ENCODE assay signal across 8 cellular contexts in the genomic region with DNA sequence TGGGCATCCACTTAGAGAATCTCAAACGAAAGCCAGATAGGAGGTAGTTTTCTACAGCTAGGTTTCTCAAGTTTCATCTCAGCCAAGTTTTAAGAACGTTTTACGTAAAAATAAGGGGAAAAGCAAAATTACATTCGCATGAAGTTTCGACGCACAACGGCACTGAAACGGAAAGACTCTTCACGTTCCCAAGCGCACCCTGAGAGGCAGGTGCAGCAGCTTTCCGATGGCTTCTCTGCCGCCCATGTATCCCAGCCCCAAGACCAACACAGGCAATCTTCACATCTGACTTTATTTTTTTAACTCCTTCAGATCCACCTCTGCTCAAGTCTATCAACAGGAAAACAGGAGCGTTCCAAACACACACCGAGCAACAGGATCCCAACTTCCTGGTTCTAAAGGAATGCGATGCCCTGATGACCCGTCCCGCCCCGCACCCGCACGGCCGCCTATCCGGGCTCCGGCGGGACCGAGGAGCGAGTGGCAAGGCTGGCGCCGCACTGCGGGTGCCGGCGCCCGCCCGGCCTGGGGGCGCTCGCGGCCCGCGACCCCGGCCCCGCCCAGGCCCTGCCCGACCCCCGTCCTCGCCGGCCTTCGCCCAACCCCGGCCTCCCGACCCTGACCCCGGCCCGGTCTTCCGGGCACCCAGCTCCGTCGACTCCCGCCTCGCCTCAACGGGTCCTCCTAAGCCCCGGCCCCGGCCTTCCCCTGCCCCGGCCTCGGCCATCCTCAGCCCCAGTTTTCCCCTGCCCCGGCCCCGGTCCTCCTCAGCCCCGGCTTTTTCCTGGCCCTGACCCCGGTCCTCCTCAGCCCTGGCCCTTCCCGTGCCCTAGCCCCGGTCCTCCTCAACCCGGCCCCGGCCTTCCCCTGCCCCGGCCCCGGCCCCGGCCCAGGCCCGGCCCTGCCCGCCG. TPM values are rescaled to one million over a fixed set of nuclear protein-coding genes. Genes with fewer than 3 reads are reported as not detected.
DNase-seq lines count a peak whose midpoint lies in the region; ATAC-seq, FAIRE-seq and TF ChIP-seq lines count a peak whose summit lies in the region.

No MANE protein-coding gene starts in this region.

- H3K9me3 ChIP-seq in DND-41 (ENCODE audit: insufficient read depth, low read length, severe bottlenecking) (no peaks in the 10 kb centered on the region), SK-N-SH (no peaks in the 10 kb centered on the region), breast epithelium (no peaks in the 10 kb centered on the region), keratinocyte (ENCODE audit: control insufficient read depth, low read depth, low read length) (no peaks in the 10 kb centered on the region)

- no peak for TF ChIP-seq EP300 in SK-N-SH (IDR thresholded peaks at IDR 0.05; ENCODE audit: borderline replicate concordance in 1 of 2, low read depth in 1 of 2, low read length in 1 of 2)

- under 1% methylated on average over 42 of the region's 73 CpGs for WGBS in SK-N-SH (ENCODE audit: low lambda C conversion rate)

- TF ChIP-seq CTCF in DND-41 (IDR thresholded peaks at IDR 0.05; ENCODE audit: borderline replicate concordance, extremely low read depth, low read length, poor library complexity, severe bottlenecking) (peak; percentile 23), SK-N-SH (IDR thresholded peaks at IDR 0.05) (no peak), breast epithelium (IDR thresholded peaks at IDR 0.05) (no peak), keratinocyte (optimal IDR thresholded peaks at IDR 0.05 in 1 of 3, IDR thresholded peaks at IDR 0.05 in 1 of 3, conservative IDR thresholded peaks at IDR 0.05 in 1 of 3; ENCODE audit: extremely low read depth in 1 of 3, insufficient read depth in 2 of 3, low read length in 3 of 3) (no peak)

- CTCF ChIA-PET in SK-N-SH (lab: Yijun Ruan, JAX), result interaction anchor here (0.6 to 1.6 kb wide), 6 partner anchors 11 to 125 kb away, joined by 3 read pairs; no protein-coding TSS in a partner anchor

- no peak for FAIRE-seq in keratinocyte (lab: Jason Lieb, UNC)

- H3K27me3 ChIP-seq in DND-41 (ENCODE audit: insufficient read depth, low read length, poor library complexity), result no peaks in the 10 kb centered on the region
- no peaks in the 10 kb centered on the region for H3K27me3 ChIP-seq in SK-N-SH (ENCODE audit: insufficient read depth)
- H3K27me3 ChIP-seq in breast epithelium, result no peaks in the 10 kb centered on the region
- H3K27me3 ChIP-seq in keratinocyte (ENCODE audit: control insufficient read depth, extremely low read depth, insufficient read depth, low read length), result no peaks in the 10 kb centered on the region

- H3K79me2 ChIP-seq in DND-41 (ENCODE audit: insufficient read depth, low read length), result peaks cover 65% of the 10 kb centered on the region
- peaks cover 54% of the 10 kb centered on the region for H3K79me2 ChIP-seq in SK-N-SH (ENCODE audit: insufficient read depth)
- H3K79me2 ChIP-seq in keratinocyte (ENCODE audit: control insufficient read depth, insufficient read depth, low read length), result peaks cover 53% of the 10 kb centered on the region

- H3K4me2 ChIP-seq in DND-41 (ENCODE audit: insufficient read depth, low read length), result peak overlapping the region; percentile 67
- H3K4me2 ChIP-seq in SK-N-SH, result peak overlapping the region; percentile 79
- H3K4me2 ChIP-seq in keratinocyte (ENCODE audit: control insufficient read depth, extremely low read depth, insufficient read depth, low read depth, low read length), result peak overlapping the region; percentile 98

- H3K4me1 ChIP-seq in DND-41 (ENCODE audit: insufficient read depth, low read length), result peaks cover 47% of the 10 kb centered on the region
- peaks cover 0 to 17% of the 10 kb centered on the region in 2 experiments; a peak in 2 of 4 replicates for H3K4me1 ChIP-seq in SK-N-SH (ENCODE audit: control insufficient read depth in 1 of 2, insufficient read depth in 2 of 2, low read depth in 1 of 2, low read length in 1 of 2)
- peaks cover 0 to 11% of the 10 kb centered on the region in 2 donors for H3K4me1 ChIP-seq in breast epithelium
- peaks cover 13% of the 10 kb centered on the region for H3K4me1 ChIP-seq in keratinocyte (ENCODE audit: control insufficient read depth, extremely low read depth, insufficient read depth, low read length)

- POLR2A ChIA-PET in SK-N-SH (lab: Yijun Ruan, JAX), result interaction anchor here (0.6 to 1.2 kb wide), 5 partner anchors 32 to 125 kb away, joined by 3 to 7 read pairs (median 3); a partner anchor contains a TSS

- no peaks in the 10 kb centered on the region for H3F3A ChIP-seq in SK-N-SH (replicated peaks; ENCODE audit: insufficient read depth)

- H3K36me3 ChIP-seq in DND-41 (ENCODE audit: insufficient read depth, low read length) (peaks cover 22% of the 10 kb centered on the region), SK-N-SH (replicated peaks in 1 of 2; ENCODE audit: control insufficient read depth in 1 of 2, insufficient read depth in 2 of 2, low read length in 1 of 2) (peaks cover 2 to 8% of the 10 kb centered on the region in 2 experiments), breast epithelium (no peaks in the 10 kb centered on the region), keratinocyte (ENCODE audit: control insufficient read depth in 2 of 2, extremely low read depth in 1 of 2, insufficient read depth in 2 of 2, low read length in 2 of 2) (peaks cover 2 to 8% of the 10 kb centered on the region in 2 experiments)

- TF ChIP-seq RAD21 in SK-N-SH (IDR thresholded peaks at IDR 0.05; ENCODE audit: low read length), result no peak

- H3K27ac ChIP-seq in DND-41 (ENCODE audit: low read length) (peak overlapping the region; percentile 70), SK-N-SH (ENCODE audit: low read depth in 2 of 2, low read length in 1 of 2) (peak overlapping the region; percentile 67 to 78; a peak in 3 of 4 replicates), breast epithelium (peak overlapping the region; percentile 98 to 99), keratinocyte (ENCODE audit: control insufficient read depth, insufficient read depth, low read length) (peak overlapping the region; percentile 58)

- H3K9me2 ChIP-seq in SK-N-SH, result no peaks in the 10 kb centered on the region

- no peak for TF ChIP-seq POLR2A in breast epithelium (IDR thresholded peaks at IDR 0.05)

- H3K9ac ChIP-seq in DND-41 (ENCODE audit: low read depth, low read length) (peak overlapping the region; percentile 79), SK-N-SH (peak overlapping the region; percentile 81), keratinocyte (ENCODE audit: control insufficient read depth, extremely low read depth, insufficient read depth, low read length) (peak overlapping the region; percentile 81)

- peak; percentile 5; the same call in 2 of the 3 replicates for ATAC-seq in DND-41 (ENCODE audit: insufficient read depth, low read depth)
- peak; percentile 7 for ATAC-seq in HG03039 (IDR thresholded peaks at IDR 0.05; ENCODE audit: unreplicated experiment)
- no peak for ATAC-seq in GM19023 (IDR thresholded peaks at IDR 0.05; ENCODE audit: unreplicated experiment)

- DNase-seq in DND-41, result peak; percentile 33
- DNase-seq in SK-N-SH, result peak; percentile 77
- peak; percentile 50 to 57 for DNase-seq in breast epithelium (ENCODE audit: low spot score in 2 of 2)
- DNase-seq in keratinocyte (ENCODE audit: low read depth, low spot score), result no peak
- peak; percentile 26 to 27 for DNase-seq in stimulated activated CD4-positive, alpha-beta T cell treated with anti-CD3 and anti-CD28 coated beads, Interleukin-2, amount 100 ng/mL, for 24 hours
- no peak for DNase-seq in GM19240 (ENCODE audit: insufficient read length, low spot score)

- intact Hi-C loops in breast epithelium (cut with DNase I; ENCODE audit: low total_unique reads), result loop anchor here (5.0 kb wide), 1 partner anchor 783 kb away; no protein-coding TSS in a partner anchor

- peaks cover 5% of the 10 kb centered on the region for H3K9me1 ChIP-seq in keratinocyte (ENCODE audit: control insufficient read depth, extremely low read depth, insufficient read depth, low read length)

- peak overlapping the region; percentile 46; the same call in 1 of the 2 replicates for H2AFZ ChIP-seq in DND-41 (ENCODE audit: low read depth, low read length)
- H2AFZ ChIP-seq in SK-N-SH (ENCODE audit: low read depth), result no peak overlapping the region
- no peak overlapping the region for H2AFZ ChIP-seq in keratinocyte (ENCODE audit: control insufficient read depth, low read length)

- dilution Hi-C loops in keratinocyte (cut with MboI; ENCODE audit: extremely low pct_ligation_motif_present, low sequenced_read_pairs), result no loop called here

- H3K4me3 ChIP-seq in DND-41 (ENCODE audit: low read depth in 1 of 2, low read length in 2 of 2) (peak overlapping the region; percentile 67 to 72; a peak in 3 of 4 replicates), SK-N-SH (ENCODE audit: low read depth in 2 of 2, low read length in 1 of 2) (peak overlapping the region; percentile 68 to 76), breast epithelium (peak overlapping the region; percentile 79 to 93 (median 90)), keratinocyte (ENCODE audit: control insufficient read depth in 2 of 3, extremely low read depth in 1 of 3, insufficient read depth in 2 of 3, low read depth in 1 of 3, low read length in 3 of 3) (peak overlapping the region; percentile 77 to 84 (median 84))

- H4K20me1 ChIP-seq in DND-41 (ENCODE audit: insufficient read depth, low read length) (peaks cover 51% of the 10 kb centered on the region), SK-N-SH (ENCODE audit: insufficient read depth) (peaks cover 50% of the 10 kb centered on the region), keratinocyte (ENCODE audit: control insufficient read depth, extremely low read depth, insufficient read depth, low read length) (peaks cover 41% of the 10 kb centered on the region)

RNA-seq across cellular contexts. Expression of a gene that starts 0.8 kb away (rescaled TPM):
- polyA plus RNA-seq in SK-N-SH (2012; rRNA removed) (23.3 and 25.1 TPM in 2 replicates), keratinocyte (34.6 to 46.0 TPM (median 39.4 TPM) in 3 replicates)
- 17.3 and 18.6 TPM in 2 replicates for polyA plus RNA-seq in SK-N-SH (2012; cell fraction: cytosol; rRNA removed)
- polyA plus RNA-seq in SK-N-SH (2012; cell fraction: nucleus; rRNA removed), result 59.7 and 65.4 TPM in 2 replicates
- total RNA-seq in breast epithelium, result 10 to 100 TPM; 47.5 to 70.8 (median 68.5) TPM
- 31.2 TPM for polyA plus RNA-seq in keratinocyte (2011; ENCODE audit: low read depth)
- polyA plus RNA-seq in keratinocyte (2011; cell fraction: cytosol; rRNA removed), result 22.4 and 26.9 TPM in 2 replicates
- polyA plus RNA-seq in keratinocyte (2011; cell fraction: nucleus; rRNA removed), result 64.3 and 67.1 TPM in 2 replicates
- polyA plus RNA-seq in keratinocyte (2012; ENCODE audit: low replicate concordance), result 29.2 and 34.5 TPM in 2 replicates
- polyA minus RNA-seq in keratinocyte, result 58.2 to 83.7 TPM (median 71.4 TPM) in 3 replicates
- 55.8 TPM for polyA minus RNA-seq in keratinocyte (2011; cell fraction: cytosol; rRNA and poly(A)+ RNA removed)
- 71.9 and 117 TPM in 2 replicates for polyA minus RNA-seq in keratinocyte (2011; cell fraction: nucleus; rRNA and poly(A)+ RNA removed)

RNA-seq across cellular contexts. Expression of a gene that starts 57.6 kb away (rescaled TPM):
- 36.6 and 41.2 TPM in 2 replicates for polyA plus RNA-seq in SK-N-SH (2012; rRNA removed)
- 46.1 and 69.3 TPM in 2 replicates for polyA plus RNA-seq in SK-N-SH (2012; cell fraction: cytosol; rRNA removed)
- polyA plus RNA-seq in SK-N-SH (2012; cell fraction: nucleus; rRNA removed), result 102 and 110 TPM in 2 replicates
- total RNA-seq in breast epithelium, result 10 to 100 TPM; 32.6 to 51.2 (median 50.8) TPM
- polyA plus RNA-seq in keratinocyte, result 41.0 to 70.4 TPM (median 62.8 TPM) in 3 replicates
- polyA plus RNA-seq in keratinocyte (2011; ENCODE audit: low read depth), result 132 TPM
- polyA plus RNA-seq in keratinocyte (2011; cell fraction: cytosol; rRNA removed), result 41.2 and 43.4 TPM in 2 replicates
- polyA plus RNA-seq in keratinocyte (2011; cell fraction: nucleus; rRNA removed), result 88.6 and 121 TPM in 2 replicates
- polyA plus RNA-seq in keratinocyte (2012; ENCODE audit: low replicate concordance), result 54.1 and 71.1 TPM in 2 replicates
- polyA minus RNA-seq in keratinocyte, result 34.9 to 50.1 TPM (median 48.9 TPM) in 3 replicates
- 12.9 TPM for polyA minus RNA-seq in keratinocyte (2011; cell fraction: cytosol; rRNA and poly(A)+ RNA removed)
- 27.1 and 40.7 TPM in 2 replicates for polyA minus RNA-seq in keratinocyte (2011; cell fraction: nucleus; rRNA and poly(A)+ RNA removed)

Comparison
In these comparisons a context has a peak if more than half of its experiments do, and no peak if none do; other contexts are left out.
1. DNase-seq: peak in DND-41 (single experiment), SK-N-SH (single experiment), breast epithelium (2 of 2) and stimulated activated CD4-positive, alpha-beta T cell treated with anti-CD3 and anti-CD28 coated beads, Interleukin-2, amount 100 ng/mL, for 24 hours (2 of 2); none in keratinocyte (single experiment) and GM19240 (single experiment).
2. Peak in every context shown above with its lines, with median percentiles within 50 percentile points of each other: H3K27ac ChIP-seq, H3K4me2 ChIP-seq, H3K4me3 ChIP-seq and H3K9ac ChIP-seq.